10 cellular contexts compared by ENCODE assay signal in the genomic region with DNA sequence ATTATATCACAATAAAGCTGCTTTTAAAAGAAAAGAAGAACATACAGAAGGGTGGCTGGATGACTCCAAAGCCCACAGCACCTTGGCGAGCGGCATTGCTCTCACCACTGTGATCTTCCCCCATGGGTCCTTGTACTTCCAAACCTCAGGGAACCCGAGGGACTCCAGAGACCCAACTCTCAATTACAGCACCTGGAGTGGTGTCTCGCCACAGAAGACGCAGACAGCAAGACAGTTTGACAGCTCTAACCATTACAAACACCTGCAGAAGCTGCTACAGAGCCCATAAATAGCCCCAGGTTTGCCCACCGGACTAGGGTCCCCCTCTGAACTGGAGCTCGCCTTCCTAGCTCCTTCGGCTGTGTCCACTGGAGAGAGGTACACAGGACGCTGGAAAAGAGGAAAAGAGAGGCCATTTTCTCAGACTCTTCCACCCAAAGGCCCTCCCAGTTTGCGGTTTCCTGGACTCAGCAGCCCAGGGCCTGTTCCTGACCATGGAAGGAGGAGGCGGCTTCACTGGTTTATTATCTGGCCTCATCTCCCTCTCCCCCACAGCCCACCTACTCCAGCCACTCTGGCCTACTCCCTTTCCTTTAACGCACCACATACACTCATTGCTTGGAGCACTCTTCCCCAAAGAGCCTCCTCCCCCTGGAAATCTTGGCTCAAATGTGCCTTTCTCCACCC. TPM values are rescaled to one million over a fixed set of nuclear protein-coding genes. Genes with fewer than 3 reads are reported as not detected.
DNase-seq lines count a peak whose midpoint lies in the region; ATAC-seq and TF ChIP-seq lines count a peak whose summit lies in the region.
"Had no signal": no experiment of that assay in that cellular context is flagged by ENCODE, and none has a peak within 500 bp of the region (broad histone marks: within the 10 kb centered on the region; RNA-seq: fewer than 3 reads in every experiment).

No MANE protein-coding gene starts in this region.

- peak overlapping the region; percentile 99 to 100 for H3K4me3 Mint-ChIP-seq in CD14-positive monocyte
- H3K4me3 Mint-ChIP-seq in naive B cell: peak overlapping the region; percentile 95 to 100 (median 99)

- H3K27ac ChIP-seq in VCaP: peak overlapping the region; percentile 96
- H3K27ac ChIP-seq: brain microvascular endothelial cell had no signal

- peaks cover 0 to 2% (median 0%) of the 10 kb centered on the region in 7 donors for H3K9me3 Mint-ChIP-seq in CD14-positive monocyte
- H3K9me3 Mint-ChIP-seq in naive B cell: no peaks in the 10 kb centered on the region

- peaks cover 62% of the 10 kb centered on the region for H3K4me1 Mint-ChIP-seq in CD14-positive monocyte
- peaks cover 68 to 87% (median 78%) of the 10 kb centered on the region in 3 donors for H3K4me1 Mint-ChIP-seq in naive B cell

- DNase-seq in CD14-positive monocyte (ENCODE audit: low spot score) (no peak), naive B cell (no peak), SHP77 treated with DMSO at 0.1 percent for 48 hours (lab: John Stamatoyannopoulos, UW) (no peak), H7 (no peak), glomerular visceral epithelial cell (ENCODE audit: extremely low spot score) (no peak)
- DNase-seq: brain microvascular endothelial cell, glutamatergic neuron had no signal

- peaks cover 8% of the 10 kb centered on the region for H3K27me3 ChIP-seq in H7 (ENCODE audit: control insufficient read depth, insufficient read depth, low read length)

- intact Hi-C loops in CD14-positive monocyte (cut with micrococcal nuclease): loop anchor here (5.0 to 10.0 kb wide), 4 partner anchors 71 to 134 kb away; a partner anchor contains a TSS

- H3K36me3 ChIP-seq in H7 (replicated peaks; ENCODE audit: control insufficient read depth, insufficient read depth, low read length): no peaks in the 10 kb centered on the region
- H3K36me3 ChIP-seq: brain microvascular endothelial cell had no signal

- TF ChIP-seq CTCF in CD14-positive monocyte (IDR thresholded peaks at IDR 0.05) (no peak), GM12875 (IDR thresholded peaks at IDR 0.05; ENCODE audit: borderline replicate concordance, insufficient read depth, low read depth, low read length) (no peak), VCaP (conservative IDR thresholded peaks at IDR 0.05) (no peak)

- peaks cover 27 to 32% of the 10 kb centered on the region in 2 donors for H3K36me3 Mint-ChIP-seq in CD14-positive monocyte
- peaks cover 0 to 6% of the 10 kb centered on the region in 2 donors for H3K36me3 Mint-ChIP-seq in naive B cell

- peaks cover 0 to 3% (median 0%) of the 10 kb centered on the region in 3 donors for H3K27me3 Mint-ChIP-seq in CD14-positive monocyte (ENCODE audit: low read depth in 3 of 3)
- H3K27me3 Mint-ChIP-seq in naive B cell: no peaks in the 10 kb centered on the region

- ATAC-seq in naive B cell (ENCODE audit: low read depth in 2 of 2) (no peak), HG02884 (IDR thresholded peaks at IDR 0.05; ENCODE audit: unreplicated experiment) (no peak)

- H3K4me3 ChIP-seq in GM12875 (ENCODE audit: low read depth, low read length) (peak overlapping the region; percentile 87), H7 (ENCODE audit: insufficient read depth, low read depth, low read length) (no peak overlapping the region)

- H3K27ac Mint-ChIP-seq in CD14-positive monocyte (peak overlapping the region; percentile 80 to 100 (median 95)), naive B cell (peak overlapping the region; percentile 92 to 99 (median 98))

RNA-seq across cellular contexts. Expression of a gene that starts 1.9 kb away (rescaled TPM):
- 100 to 1,000 TPM in 1 of 2 donors, 10 to 100 TPM in 1; 95.5 to 157 TPM for polyA plus RNA-seq in CD14-positive monocyte
- polyA plus RNA-seq in naive B cell (ENCODE audit: low read depth in 6 of 6): 100 to 1,000 TPM; 153 to 247 (median 170) TPM
- 1.2 and 1.4 TPM in 2 replicates for total RNA-seq in H7 (2014; rRNA removed; shearing (Covaris generic))
